8 cellular contexts compared by ENCODE assay signal in the genomic region with DNA sequence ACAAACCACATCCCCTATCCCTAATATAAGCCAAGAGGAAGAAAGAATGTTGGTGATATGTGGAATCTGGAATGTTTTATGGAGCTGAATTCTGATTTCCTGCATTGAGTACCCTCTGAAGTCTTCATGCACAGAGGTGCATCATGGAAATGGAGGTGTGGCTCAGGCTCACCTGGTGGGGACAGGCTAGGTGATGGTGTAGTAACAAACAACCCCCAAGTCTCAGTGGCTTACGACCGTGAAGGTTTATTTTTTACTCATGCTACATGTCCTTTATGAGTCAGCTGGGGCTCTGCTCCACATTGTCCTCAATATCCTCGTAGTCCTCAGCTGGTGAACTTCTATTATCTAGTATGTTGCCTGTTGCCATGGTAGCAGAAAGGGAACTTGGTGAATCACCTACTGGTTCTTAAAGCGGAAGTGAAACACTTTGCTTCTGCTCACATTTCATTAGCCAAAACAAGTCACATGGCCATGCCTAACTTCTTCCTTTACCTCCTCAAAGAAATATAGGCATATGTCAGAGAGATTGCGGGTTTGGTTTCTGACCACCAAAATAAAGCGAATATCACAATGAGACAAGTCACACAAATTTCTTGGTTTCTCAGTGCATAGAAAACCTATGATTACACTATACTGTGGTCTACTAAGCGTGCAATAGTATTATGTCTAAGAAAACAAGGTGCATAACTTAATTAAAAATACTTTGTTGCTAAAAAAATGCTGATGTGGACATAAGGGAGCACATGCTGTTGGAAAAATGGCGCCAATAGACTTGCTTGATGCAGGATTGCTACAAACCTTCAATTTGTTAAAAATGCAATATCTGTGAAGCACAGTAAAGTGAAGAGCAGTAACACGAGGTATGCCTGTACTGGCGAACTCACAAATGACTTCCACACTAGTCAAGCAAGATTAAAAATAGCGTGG. TPM values are rescaled to one million over a fixed set of nuclear protein-coding genes. Genes with fewer than 3 reads are reported as not detected.
DNase-seq lines count a peak whose midpoint lies in the region; ATAC-seq and TF ChIP-seq lines count a peak whose summit lies in the region.

A gene with protein sequence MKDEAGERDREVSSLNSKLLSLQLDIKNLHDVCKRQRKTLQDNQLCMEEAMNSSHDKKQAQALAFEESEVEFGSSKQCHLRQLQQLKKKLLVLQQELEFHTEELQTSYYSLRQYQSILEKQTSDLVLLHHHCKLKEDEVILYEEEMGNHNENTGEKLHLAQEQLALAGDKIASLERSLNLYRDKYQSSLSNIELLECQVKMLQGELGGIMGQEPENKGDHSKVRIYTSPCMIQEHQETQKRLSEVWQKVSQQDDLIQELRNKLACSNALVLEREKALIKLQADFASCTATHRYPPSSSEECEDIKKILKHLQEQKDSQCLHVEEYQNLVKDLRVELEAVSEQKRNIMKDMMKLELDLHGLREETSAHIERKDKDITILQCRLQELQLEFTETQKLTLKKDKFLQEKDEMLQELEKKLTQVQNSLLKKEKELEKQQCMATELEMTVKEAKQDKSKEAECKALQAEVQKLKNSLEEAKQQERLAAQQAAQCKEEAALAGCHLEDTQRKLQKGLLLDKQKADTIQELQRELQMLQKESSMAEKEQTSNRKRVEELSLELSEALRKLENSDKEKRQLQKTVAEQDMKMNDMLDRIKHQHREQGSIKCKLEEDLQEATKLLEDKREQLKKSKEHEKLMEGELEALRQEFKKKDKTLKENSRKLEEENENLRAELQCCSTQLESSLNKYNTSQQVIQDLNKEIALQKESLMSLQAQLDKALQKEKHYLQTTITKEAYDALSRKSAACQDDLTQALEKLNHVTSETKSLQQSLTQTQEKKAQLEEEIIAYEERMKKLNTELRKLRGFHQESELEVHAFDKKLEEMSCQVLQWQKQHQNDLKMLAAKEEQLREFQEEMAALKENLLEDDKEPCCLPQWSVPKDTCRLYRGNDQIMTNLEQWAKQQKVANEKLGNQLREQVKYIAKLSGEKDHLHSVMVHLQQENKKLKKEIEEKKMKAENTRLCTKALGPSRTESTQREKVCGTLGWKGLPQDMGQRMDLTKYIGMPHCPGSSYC (minus strand): TSS at position 51 of the 930 bp plus-strand sequence. CDS start 947 bp downstream, outside the sequence.

- ATAC-seq in GM19372 (IDR thresholded peaks at IDR 0.05; ENCODE audit: low read depth, unreplicated experiment) (peak; percentile 99), HG03196 (IDR thresholded peaks at IDR 0.05; ENCODE audit: unreplicated experiment) (peak; percentile 95)

- H3K4me3 ChIP-seq in fibroblast of lung (replicated peaks in 1 of 4; ENCODE audit: control extremely low read depth in 1 of 4, insufficient read depth in 1 of 4, low read depth in 3 of 4, low read length in 4 of 4): no peak within 1 kb of the TSS
- no peak within 1 kb of the TSS for H3K4me3 ChIP-seq in osteoblast (ENCODE audit: insufficient read depth, low read length)

- DNase-seq in ELR (ENCODE audit: low read depth) (peak; percentile 89), SIG-M5 (lab: John Stamatoyannopoulos, UW) (peak; percentile 95), fibroblast of lung (ENCODE audit: low read depth in 2 of 2) (peak; percentile 60 to 85), pons (ENCODE audit: low spot score) (peak; percentile 89), osteoblast (ENCODE audit: insufficient read length, low spot score, missing footprints) (no peak), D341Med (ENCODE audit: low spot score) (no peak)

- H3K27me3 ChIP-seq in fibroblast of lung (ENCODE audit: control insufficient read depth, insufficient read depth, low read length) (no peaks in the 10 kb centered on the region), osteoblast (ENCODE audit: insufficient read depth, low read length) (no peaks in the 10 kb centered on the region)

- TF ChIP-seq CTCF in fibroblast of lung (conservative IDR thresholded peaks at IDR 0.05 in 1 of 2, IDR thresholded peaks at IDR 0.05 in 1 of 2; ENCODE audit: low read depth in 1 of 2, low read length in 2 of 2) (no peak), osteoblast (IDR thresholded peaks at IDR 0.05; ENCODE audit: extremely low read depth, low read depth, low read length) (no peak)

- H3K4me1 ChIP-seq in fibroblast of lung (ENCODE audit: control insufficient read depth, extremely low read depth, insufficient read depth, low read length) (no peaks in the 10 kb centered on the region), osteoblast (ENCODE audit: insufficient read depth, low read length) (no peaks in the 10 kb centered on the region)

- no peak within 1 kb of the TSS for H3K27ac ChIP-seq in fibroblast of lung (ENCODE audit: insufficient read depth, low read length)
- H3K27ac ChIP-seq in osteoblast (ENCODE audit: low read depth, low read length): no peak within 1 kb of the TSS

- H3K79me2 ChIP-seq in fibroblast of lung (ENCODE audit: control insufficient read depth, insufficient read depth, low read length): no peaks in the 10 kb centered on the region
- no peaks in the 10 kb centered on the region for H3K79me2 ChIP-seq in osteoblast (ENCODE audit: insufficient read depth, low read length)

- no peak within 1 kb of the TSS for H3K9ac ChIP-seq in fibroblast of lung (ENCODE audit: insufficient read depth, low read length)

- H4K20me1 ChIP-seq in fibroblast of lung (ENCODE audit: control insufficient read depth, extremely low read depth, insufficient read depth, low read length): no peaks in the 10 kb centered on the region
- H4K20me1 ChIP-seq in osteoblast (ENCODE audit: insufficient read depth, low read length): no peaks in the 10 kb centered on the region

- H3K4me2 ChIP-seq in fibroblast of lung (ENCODE audit: extremely low read depth, insufficient read depth, low read length): no peak within 1 kb of the TSS
- H3K4me2 ChIP-seq in osteoblast (ENCODE audit: insufficient read depth, low read length): no peak within 1 kb of the TSS

- H3K9me3 ChIP-seq in fibroblast of lung (ENCODE audit: control insufficient read depth, insufficient read depth, low read depth, low read length) (no peaks in the 10 kb centered on the region), osteoblast (ENCODE audit: low read depth, low read length) (no peaks in the 10 kb centered on the region)

- no peak within 1 kb of the TSS for H2AFZ ChIP-seq in fibroblast of lung (ENCODE audit: low read length)
- H2AFZ ChIP-seq in osteoblast (ENCODE audit: low read length): no peak within 1 kb of the TSS

- H3K36me3 ChIP-seq in fibroblast of lung (ENCODE audit: control insufficient read depth, insufficient read depth, low read length) (no peaks in the 10 kb centered on the region), osteoblast (ENCODE audit: insufficient read depth, low read length) (no peaks in the 10 kb centered on the region)

RNA-seq across cellular contexts. Expression of the gene that starts here (rescaled TPM):
- total RNA-seq in fibroblast of lung (0.17 and 0.51 TPM in 2 replicates), osteoblast (under 0.01 and 0.59 TPM in 2 replicates)
- polyA plus RNA-seq in fibroblast of lung: 0.12 and 0.16 TPM in 2 replicates
- 0.22 and 0.44 TPM in 2 replicates for polyA plus RNA-seq in fibroblast of lung (2012)
- not detected in 2 replicates for polyA minus RNA-seq in fibroblast of lung (ENCODE audit: low replicate concordance)

Comparison
In these comparisons a context has a peak if more than half of its experiments do, and no peak if none do; other contexts are left out.
1. Peak in DNase-seq in fibroblast of lung; RNA of the gene not detected or under 1 TPM.
2. DNase-seq: peak in ELR (single experiment), SIG-M5 (single experiment) and pons (single experiment); none in osteoblast (single experiment) and D341Med (single experiment).